ENCODE assay signal across 1 cellular context in the genomic region with DNA sequence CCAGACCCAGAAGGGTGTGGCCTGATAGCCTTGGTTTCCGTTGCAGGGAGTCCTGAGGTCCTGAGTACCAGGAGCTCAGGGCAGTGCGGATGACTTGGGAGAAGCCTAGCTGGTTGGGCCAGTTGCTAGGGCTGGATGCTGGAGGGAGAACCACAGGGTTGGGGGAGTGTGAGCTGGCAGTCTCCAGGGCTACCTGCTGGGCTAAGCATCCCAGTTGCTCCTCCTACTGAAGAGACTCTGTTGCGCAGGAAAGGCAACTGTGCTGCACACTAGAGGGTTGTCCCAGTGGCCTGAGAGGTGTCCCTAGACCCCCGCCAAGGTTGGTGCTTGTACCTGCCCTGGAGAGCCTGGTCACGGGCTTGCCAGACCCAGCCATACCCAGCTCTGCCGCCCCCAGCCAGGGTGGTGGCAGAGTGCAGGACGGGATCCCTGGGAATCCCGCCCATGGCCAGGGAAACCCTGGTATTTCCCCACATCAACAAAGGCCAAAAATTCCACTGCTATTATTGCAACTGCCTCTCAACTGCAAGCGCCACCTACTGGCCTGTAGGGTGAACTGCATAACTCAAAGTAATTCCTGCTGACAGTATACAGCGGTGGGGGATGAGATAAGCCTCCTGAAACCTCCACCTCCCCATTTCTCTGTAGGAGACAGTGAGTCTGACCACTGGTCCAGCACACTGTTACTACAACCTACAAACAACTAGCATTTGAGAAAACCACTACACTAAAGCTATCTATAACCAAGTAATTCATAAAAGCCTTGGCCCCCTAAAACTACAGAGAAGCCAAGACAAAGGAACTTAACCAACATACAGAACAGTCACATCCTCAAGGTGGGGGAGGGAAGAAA.
A peak's percentile ranks its signal among the peaks of the same experiment; 100 is the strongest.
TF ChIP-seq lines count a peak whose summit lies in the region.

No MANE protein-coding gene starts in this region.

TF ChIP-seq in HepG2, 621 proteins besides CTCF, POLR2A, EP300 and RAD21 (continued from another document and continues in another):
- TF ChIP-seq GATAD2A (CRISPR knock-in tag; IDR thresholded peaks at IDR 0.05) (peak; percentile 32; the same call in 1 of the 2 replicates), TEAD3 (CRISPR knock-in tag; optimal IDR thresholded peaks at IDR 0.05; ENCODE audit: borderline replicate concordance) (peak; percentile 88), ZNF414 (CRISPR knock-in tag; IDR thresholded peaks at IDR 0.05) (no peak), ZNF232 (CRISPR knock-in tag; IDR thresholded peaks at IDR 0.05; ENCODE audit: borderline replicate concordance) (no peak), KIAA2018 (CRISPR knock-in tag; IDR thresholded peaks at IDR 0.05; ENCODE audit: borderline replicate concordance) (no peak), HIVEP1 (CRISPR knock-in tag; IDR thresholded peaks at IDR 0.05) (peak; percentile 97), HOXA7 (CRISPR knock-in tag; IDR thresholded peaks at IDR 0.05) (no peak), RFX1 (IDR thresholded peaks at IDR 0.05) (no peak), ZNF44 (CRISPR knock-in tag; IDR thresholded peaks at IDR 0.05) (no peak), RBFOX2 (IDR thresholded peaks at IDR 0.05; ENCODE audit: low read depth, low read length) (no peak), HOXA3 (CRISPR knock-in tag; IDR thresholded peaks at IDR 0.05) (no peak), ZSCAN22 (CRISPR knock-in tag; IDR thresholded peaks at IDR 0.05) (no peak), ZNF567 (CRISPR knock-in tag; IDR thresholded peaks at IDR 0.05; ENCODE audit: borderline replicate concordance) (no peak), ZNF605 (CRISPR knock-in tag; IDR thresholded peaks at IDR 0.05) (0 out of 2 replicates have a peak, but pooled peaks have one; percentile 39), ZMYM4 (CRISPR knock-in tag; IDR thresholded peaks at IDR 0.05) (no peak), LCORL (IDR thresholded peaks at IDR 0.05) (no peak), LCORL (CRISPR knock-in tag; IDR thresholded peaks at IDR 0.05) (peak; percentile 39; the same call in 1 of the 2 replicates), CSRNP1 (CRISPR knock-in tag; IDR thresholded peaks at IDR 0.05) (no peak), ZNF230 (CRISPR knock-in tag; IDR thresholded peaks at IDR 0.05) (no peak), PAWR (CRISPR knock-in tag; IDR thresholded peaks at IDR 0.05; ENCODE audit: borderline replicate concordance) (no peak), ISL2 (CRISPR knock-in tag; IDR thresholded peaks at IDR 0.05) (no peak), SOX6 (IDR thresholded peaks at IDR 0.05) (no peak), SOX6 (CRISPR knock-in tag; IDR thresholded peaks at IDR 0.05) (peak; percentile 40; the same call in 1 of the 2 replicates), ZNF557 (CRISPR knock-in tag; IDR thresholded peaks at IDR 0.05) (no peak), RXRA (CRISPR knock-in tag; IDR thresholded peaks at IDR 0.05) (peak; percentile 40; the same call in 1 of the 2 replicates), CENPX (CRISPR knock-in tag; IDR thresholded peaks at IDR 0.05) (no peak), HNF4G (IDR thresholded peaks at IDR 0.05; ENCODE audit: borderline replicate concordance, low read depth, low read length) (no peak), HNF4G (CRISPR knock-in tag; IDR thresholded peaks at IDR 0.05; ENCODE audit: borderline replicate concordance, low read depth) (0 out of 2 replicates have a peak, but pooled peaks have one; percentile 26), ZNF766 (CRISPR knock-in tag; IDR thresholded peaks at IDR 0.05; ENCODE audit: borderline replicate concordance) (no peak), STAG1 (CRISPR knock-in tag; IDR thresholded peaks at IDR 0.05) (peak; percentile 78), ZBTB34 (CRISPR knock-in tag; IDR thresholded peaks at IDR 0.05) (no peak), RNF2 (conservative IDR thresholded peaks at IDR 0.05; ENCODE audit: low read depth) (no peak)
- TF ChIP-seq, protein P1, sequence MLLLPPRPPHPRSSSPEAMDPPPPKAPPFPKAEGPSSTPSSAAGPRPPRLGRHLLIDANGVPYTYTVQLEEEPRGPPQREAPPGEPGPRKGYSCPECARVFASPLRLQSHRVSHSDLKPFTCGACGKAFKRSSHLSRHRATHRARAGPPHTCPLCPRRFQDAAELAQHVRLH (CRISPR knock-in tag; IDR thresholded peaks at IDR 0.05; ENCODE audit: borderline replicate concordance, low read depth): 0 out of 2 replicates have a peak, but pooled peaks have one; percentile 30
- TF ChIP-seq, protein P2, sequence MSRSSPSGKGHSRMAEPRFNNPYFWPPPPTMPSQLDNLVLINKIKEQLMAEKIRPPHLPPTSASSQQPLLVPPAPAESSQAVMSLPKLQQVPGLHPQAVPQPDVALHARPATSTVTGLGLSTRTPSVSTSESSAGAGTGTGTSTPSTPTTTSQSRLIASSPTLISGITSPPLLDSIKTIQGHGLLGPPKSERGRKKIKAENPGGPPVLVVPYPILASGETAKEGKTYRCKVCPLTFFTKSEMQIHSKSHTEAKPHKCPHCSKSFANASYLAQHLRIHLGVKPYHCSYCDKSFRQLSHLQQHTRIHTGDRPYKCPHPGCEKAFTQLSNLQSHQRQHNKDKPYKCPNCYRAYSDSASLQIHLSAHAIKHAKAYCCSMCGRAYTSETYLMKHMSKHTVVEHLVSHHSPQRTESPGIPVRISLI (CRISPR knock-in tag; IDR thresholded peaks at IDR 0.05; ENCODE audit: borderline replicate concordance): no peak
- TF ChIP-seq, protein P3, sequence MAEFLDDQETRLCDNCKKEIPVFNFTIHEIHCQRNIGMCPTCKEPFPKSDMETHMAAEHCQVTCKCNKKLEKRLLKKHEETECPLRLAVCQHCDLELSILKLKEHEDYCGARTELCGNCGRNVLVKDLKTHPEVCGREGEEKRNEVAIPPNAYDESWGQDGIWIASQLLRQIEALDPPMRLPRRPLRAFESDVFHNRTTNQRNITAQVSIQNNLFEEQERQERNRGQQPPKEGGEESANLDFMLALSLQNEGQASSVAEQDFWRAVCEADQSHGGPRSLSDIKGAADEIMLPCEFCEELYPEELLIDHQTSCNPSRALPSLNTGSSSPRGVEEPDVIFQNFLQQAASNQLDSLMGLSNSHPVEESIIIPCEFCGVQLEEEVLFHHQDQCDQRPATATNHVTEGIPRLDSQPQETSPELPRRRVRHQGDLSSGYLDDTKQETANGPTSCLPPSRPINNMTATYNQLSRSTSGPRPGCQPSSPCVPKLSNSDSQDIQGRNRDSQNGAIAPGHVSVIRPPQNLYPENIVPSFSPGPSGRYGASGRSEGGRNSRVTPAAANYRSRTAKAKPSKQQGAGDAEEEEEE (CRISPR knock-in tag; IDR thresholded peaks at IDR 0.05; ENCODE audit: borderline replicate concordance): no peak
- TF ChIP-seq, protein P4, sequence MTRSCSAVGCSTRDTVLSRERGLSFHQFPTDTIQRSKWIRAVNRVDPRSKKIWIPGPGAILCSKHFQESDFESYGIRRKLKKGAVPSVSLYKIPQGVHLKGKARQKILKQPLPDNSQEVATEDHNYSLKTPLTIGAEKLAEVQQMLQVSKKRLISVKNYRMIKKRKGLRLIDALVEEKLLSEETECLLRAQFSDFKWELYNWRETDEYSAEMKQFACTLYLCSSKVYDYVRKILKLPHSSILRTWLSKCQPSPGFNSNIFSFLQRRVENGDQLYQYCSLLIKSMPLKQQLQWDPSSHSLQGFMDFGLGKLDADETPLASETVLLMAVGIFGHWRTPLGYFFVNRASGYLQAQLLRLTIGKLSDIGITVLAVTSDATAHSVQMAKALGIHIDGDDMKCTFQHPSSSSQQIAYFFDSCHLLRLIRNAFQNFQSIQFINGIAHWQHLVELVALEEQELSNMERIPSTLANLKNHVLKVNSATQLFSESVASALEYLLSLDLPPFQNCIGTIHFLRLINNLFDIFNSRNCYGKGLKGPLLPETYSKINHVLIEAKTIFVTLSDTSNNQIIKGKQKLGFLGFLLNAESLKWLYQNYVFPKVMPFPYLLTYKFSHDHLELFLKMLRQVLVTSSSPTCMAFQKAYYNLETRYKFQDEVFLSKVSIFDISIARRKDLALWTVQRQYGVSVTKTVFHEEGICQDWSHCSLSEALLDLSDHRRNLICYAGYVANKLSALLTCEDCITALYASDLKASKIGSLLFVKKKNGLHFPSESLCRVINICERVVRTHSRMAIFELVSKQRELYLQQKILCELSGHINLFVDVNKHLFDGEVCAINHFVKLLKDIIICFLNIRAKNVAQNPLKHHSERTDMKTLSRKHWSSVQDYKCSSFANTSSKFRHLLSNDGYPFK (CRISPR knock-in tag; IDR thresholded peaks at IDR 0.05; ENCODE audit: borderline replicate concordance): 0 out of 2 replicates have a peak, but pooled peaks have one; percentile 29
- TF ChIP-seq, protein P5, sequence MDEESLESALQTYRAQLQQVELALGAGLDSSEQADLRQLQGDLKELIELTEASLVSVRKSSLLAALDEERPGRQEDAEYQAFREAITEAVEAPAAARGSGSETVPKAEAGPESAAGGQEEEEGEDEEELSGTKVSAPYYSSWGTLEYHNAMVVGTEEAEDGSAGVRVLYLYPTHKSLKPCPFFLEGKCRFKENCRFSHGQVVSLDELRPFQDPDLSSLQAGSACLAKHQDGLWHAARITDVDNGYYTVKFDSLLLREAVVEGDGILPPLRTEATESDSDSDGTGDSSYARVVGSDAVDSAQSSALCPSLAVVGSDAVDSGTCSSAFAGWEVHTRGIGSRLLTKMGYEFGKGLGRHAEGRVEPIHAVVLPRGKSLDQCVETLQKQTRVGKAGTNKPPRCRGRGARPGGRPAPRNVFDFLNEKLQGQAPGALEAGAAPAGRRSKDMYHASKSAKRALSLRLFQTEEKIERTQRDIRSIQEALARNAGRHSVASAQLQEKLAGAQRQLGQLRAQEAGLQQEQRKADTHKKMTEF (CRISPR knock-in tag; IDR thresholded peaks at IDR 0.05): 0 out of 2 replicates have a peak, but pooled peaks have one; percentile 39
